9 cellular contexts compared by ENCODE assay signal in genomic region chr2:217899231-217900009, GRCh38.
A peak's percentile ranks its signal among the peaks of the same experiment; 100 is the strongest.
DNase-seq lines count a peak whose midpoint lies in the region; ATAC-seq and TF ChIP-seq lines count a peak whose summit lies in the region.
"Had no signal": no experiment of that assay in that cellular context is flagged by ENCODE, and none has a peak within 500 bp of the region (broad histone marks: within the 10 kb centered on the region; RNA-seq: fewer than 3 reads in every experiment).

No MANE protein-coding gene starts in this region.

- peak; percentile 42 for TF ChIP-seq RAD21 in HCT116 (IDR thresholded peaks at IDR 0.05; ENCODE audit: low read depth)

- H3K4me1 ChIP-seq in HCT116 (ENCODE audit: control insufficient read depth in 1 of 2, insufficient read depth in 2 of 2, low read length in 2 of 2): peaks cover 0 to 7% of the 10 kb centered on the region in 2 experiments; a peak in 1 of 4 replicates
- no peaks in the 10 kb centered on the region for H3K4me1 ChIP-seq in colonic mucosa

- H3K36me3 ChIP-seq in HCT116 (ENCODE audit: control insufficient read depth in 1 of 2, insufficient read depth in 2 of 2, low read length in 2 of 2) (no peaks in the 10 kb centered on the region), colonic mucosa (no peaks in the 10 kb centered on the region)

- ATAC-seq in HCT116 (peak; percentile 99), GM18498 (IDR thresholded peaks at IDR 0.05; ENCODE audit: unreplicated experiment) (no peak)

- no peaks in the 10 kb centered on the region for H3K4me1 Mint-ChIP-seq in activated naive CD4-positive, alpha-beta T cell treated with anti-CD3 and anti-CD28 coated beads for 36 hours (ENCODE audit: low read depth)

- H3K27ac ChIP-seq in HCT116 (ENCODE audit: low read depth, low read length) (no peak overlapping the region), colonic mucosa (no peak overlapping the region)
- H3K27ac ChIP-seq: VCaP had no signal

- intact Hi-C loops in HCT116 (cut with micrococcal nuclease): loop anchor here (1.0 kb wide), 1 partner anchor 110 kb away; no protein-coding TSS in a partner anchor
- intact Hi-C loops in colonic mucosa (cut with DNase I): no loop called here
- intact Hi-C loops in activated naive CD4-positive, alpha-beta T cell treated with anti-CD3 and anti-CD28 coated beads for 36 hours (cut with micrococcal nuclease): no loop called here

- no peaks in the 10 kb centered on the region for H3K9me2 ChIP-seq in HCT116 (ENCODE audit: insufficient read depth)

- CTCF ChIA-PET in HCT116 (lab: Charles Lee): interaction anchor here (0.7 to 2.3 kb wide), 6 partner anchors 13 to 117 kb away, joined by 3 to 15 read pairs (median 5); no protein-coding TSS in a partner anchor
- CTCF ChIA-PET in activated naive CD4-positive, alpha-beta T cell treated with anti-CD3 and anti-CD28 coated beads for 36 hours (lab: Charles Lee): interaction anchor here (2.1 kb wide), 1 partner anchor 12 kb away, joined by 7 read pairs; no protein-coding TSS in a partner anchor

- H3K9ac ChIP-seq in HCT116 (ENCODE audit: low read length) (no peak overlapping the region), colonic mucosa (ENCODE audit: low read depth in 2 of 2, low read length in 2 of 2) (peak overlapping the region in 1 of 2 donors; percentile 2)

- H3K9me3 ChIP-seq in HCT116 (ENCODE audit: control insufficient read depth in 1 of 2, insufficient read depth in 1 of 2, low read depth in 1 of 2, low read length in 2 of 2): no peaks in the 10 kb centered on the region
- H3K9me3 ChIP-seq in colonic mucosa: no peaks in the 10 kb centered on the region

- no peaks in the 10 kb centered on the region for H3K79me2 ChIP-seq in HCT116 (ENCODE audit: insufficient read depth, low read length)

- RAD21 ChIA-PET in HCT116 (lab: Charles Lee; ENCODE audit: low non-redundant PET in 1 of 2, low total read pairs in 2 of 2, uncharacterized antibody in 2 of 2, unreplicated experiment in 2 of 2): interaction anchor here (0.9 to 1.4 kb wide), 2 partner anchors 114 kb away, joined by 4 to 7 read pairs; no protein-coding TSS in a partner anchor

- no peak overlapping the region for H2AFZ ChIP-seq in HCT116 (ENCODE audit: low read depth, low read length, poor library complexity, severe bottlenecking)

- H3K36me3 Mint-ChIP-seq in activated naive CD4-positive, alpha-beta T cell treated with anti-CD3 and anti-CD28 coated beads for 36 hours (ENCODE audit: low read depth): no peaks in the 10 kb centered on the region

- DNase-seq in Daoy (ENCODE audit: low read depth): peak; percentile 91
- peak; percentile 27 for DNase-seq in HCT116 (ENCODE audit: low read depth, low spot score)
- peak; percentile 27 to 46 for DNase-seq in NOMO-1 (lab: John Stamatoyannopoulos, UW; ENCODE audit: unreplicated experiment in 2 of 2)
- DNase-seq in colonic mucosa: peak; percentile 62
- DNase-seq in lung microvascular endothelial cell (ENCODE audit: low read depth in 2 of 2): peak; percentile 43 to 85
- DNase-seq in cerebellum (ENCODE audit: low spot score): no peak
- no peak for DNase-seq in activated naive CD4-positive, alpha-beta T cell treated with anti-CD3 and anti-CD28 coated beads for 36 hours

- no peak for TF ChIP-seq POLR2A in HCT116 (IDR thresholded peaks at IDR 0.05; ENCODE audit: borderline replicate concordance, extremely low read depth, insufficient read depth, insufficient read length)

- TF ChIP-seq CTCF in HCT116 (IDR thresholded peaks at IDR 0.05 in 2 of 3, conservative IDR thresholded peaks at IDR 0.05 in 1 of 3; ENCODE audit: borderline replicate concordance in 1 of 3, insufficient read depth in 1 of 3, low read depth in 2 of 3, low read length in 2 of 3) (peak; percentile 46 to 88 (median 84); a peak in 5 of 6 replicates), colonic mucosa (IDR thresholded peaks at IDR 0.05) (peak; percentile 42)

- no TSS peak for BruUV-seq in HCT116 (replicated peaks; lab: Mats Ljungman, UMichigan)

- H3K27me3 Mint-ChIP-seq in activated naive CD4-positive, alpha-beta T cell treated with anti-CD3 and anti-CD28 coated beads for 36 hours (ENCODE audit: low read depth): peaks cover 2% of the 10 kb centered on the region

- no peak overlapping the region for H3K27ac Mint-ChIP-seq in activated naive CD4-positive, alpha-beta T cell treated with anti-CD3 and anti-CD28 coated beads for 36 hours

- H3K9me3 Mint-ChIP-seq in activated naive CD4-positive, alpha-beta T cell treated with anti-CD3 and anti-CD28 coated beads for 36 hours: no peaks in the 10 kb centered on the region

- H4K20me1 ChIP-seq in HCT116 (ENCODE audit: insufficient read depth): no peaks in the 10 kb centered on the region

- POLR2A ChIA-PET in HCT116 (lab: Charles Lee): no interaction called here

- H3K4me3 ChIP-seq in HCT116 (replicated peaks in 1 of 2; ENCODE audit: low read depth in 1 of 2, low read length in 2 of 2) (no peak overlapping the region), colonic mucosa (no peak overlapping the region)

- no peak overlapping the region for H3K4me3 Mint-ChIP-seq in activated naive CD4-positive, alpha-beta T cell treated with anti-CD3 and anti-CD28 coated beads for 36 hours

- peak overlapping the region; percentile 21; the same call in 1 of the 2 replicates for H3K4me2 ChIP-seq in HCT116 (ENCODE audit: low read length)

- H3K27me3 ChIP-seq in HCT116 (ENCODE audit: insufficient read depth, low read length) (no peaks in the 10 kb centered on the region), colonic mucosa (no peaks in the 10 kb centered on the region)

TF ChIP-seq in HCT116, 20 proteins besides CTCF, POLR2A, EP300 and RAD21:
- TF ChIP-seq ELF1 (IDR thresholded peaks at IDR 0.05; ENCODE audit: borderline replicate concordance, low read depth) (no peak), EZH2phosphoT487 (IDR thresholded peaks at IDR 0.05; ENCODE audit: borderline replicate concordance) (no peak), TCF7L2 (IDR thresholded peaks at IDR 0.05; ENCODE audit: borderline replicate concordance, extremely low read depth, insufficient read depth, insufficient read length) (no peak), ZNF274 (IDR thresholded peaks at IDR 0.05; ENCODE audit: low read depth, low read length) (no peak), SRF (IDR thresholded peaks at IDR 0.05; ENCODE audit: low read depth) (no peak), SIN3A (IDR thresholded peaks at IDR 0.05; ENCODE audit: low read depth) (no peak)

Comparison
In these comparisons a context has a peak if more than half of its experiments do, and no peak if none do; other contexts are left out.
1. DNase-seq: peak in Daoy (single experiment), HCT116 (single experiment), NOMO-1 (2 of 2), colonic mucosa (single experiment) and lung microvascular endothelial cell (2 of 2); none in cerebellum (single experiment) and activated naive CD4-positive, alpha-beta T cell treated with anti-CD3 and anti-CD28 coated beads for 36 hours (single experiment).